18 cellular contexts compared by ENCODE assay signal in the genomic region with DNA sequence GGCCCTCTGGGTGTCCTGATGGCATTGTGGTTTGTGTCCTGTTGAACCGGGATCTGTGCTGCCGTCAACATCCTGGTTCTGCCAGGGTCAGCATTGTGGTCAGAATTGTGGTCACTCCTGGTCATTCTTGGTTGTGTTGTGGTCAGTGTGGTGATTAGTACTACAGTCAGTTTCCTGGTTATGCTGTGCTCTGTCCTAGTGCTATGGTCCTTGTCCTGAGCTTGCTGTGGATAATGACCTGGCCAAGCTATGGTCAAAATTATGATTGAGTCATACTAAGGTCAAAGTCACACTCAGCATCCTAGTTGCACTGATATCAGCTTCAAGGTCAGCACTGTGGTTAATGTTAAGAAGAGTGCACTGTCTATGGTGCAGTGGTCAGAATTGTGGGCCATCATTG. TPM values are rescaled to one million over a fixed set of nuclear protein-coding genes. Genes with fewer than 3 reads are reported as not detected.
DNase-seq lines count a peak whose midpoint lies in the region; ATAC-seq and TF ChIP-seq lines count a peak whose summit lies in the region.
"Had no signal": no experiment of that assay in that cellular context is flagged by ENCODE, and none has a peak within 500 bp of the region (broad histone marks: within the 10 kb centered on the region; RNA-seq: fewer than 3 reads in every experiment).

No MANE protein-coding gene starts in this region.

- no peak for TF ChIP-seq POLR2A in gastroesophageal sphincter (IDR thresholded peaks at IDR 0.05)

- H3K9me3 Mint-ChIP-seq in osteocyte (ENCODE audit: unreplicated experiment) = peaks cover 6% of the 10 kb centered on the region

- TF ChIP-seq CTCF in osteocyte (IDR thresholded peaks at IDR 0.05) = no peak
- TF ChIP-seq CTCF in gastroesophageal sphincter (IDR thresholded peaks at IDR 0.05) = no peak

- H3K36me3 Mint-ChIP-seq in osteocyte (ENCODE audit: unreplicated experiment) = no peaks in the 10 kb centered on the region

- ATAC-seq in GM18517 (IDR thresholded peaks at IDR 0.05; ENCODE audit: unreplicated experiment) = no peak
- ATAC-seq in HG03469 (IDR thresholded peaks at IDR 0.05; ENCODE audit: unreplicated experiment) = no peak
- no peak for ATAC-seq in gastroesophageal sphincter

- DNase-seq in EH (ENCODE audit: low read depth) = peak; percentile 65
- DNase-seq in OCI-M1 (lab: John Stamatoyannopoulos, UW) = peak; percentile 23
- peak; percentile 24 for DNase-seq in fibroblast of peridontal ligament (ENCODE audit: extremely low read depth)
- DNase-seq in osteocyte (ENCODE audit: extremely low spot score, unreplicated experiment) = no peak
- DNase-seq: DMS 273 treated with DMSO at 0.1 percent for 48 hours, KBM-7, NCI-H1092 treated with DMSO at 0.1 percent for 48 hours, NCI-H187, NCI-H446 treated with DMSO at 0.1 percent for 48 hours, NCI-H82, Peyer's patch, SIG-M5 had no signal

- no peak for TF ChIP-seq EP300 in gastroesophageal sphincter (IDR thresholded peaks at IDR 0.05)

- peak overlapping the region in 1 of 4 donors; percentile 7 for H3K27ac ChIP-seq in gastroesophageal sphincter
- H3K27ac ChIP-seq: BLaER1 treated with 17β-estradiol and CSF1 and Interleukin-3, amounts not matched to agents 10 nM and 100 nM; Peyer's patch had no signal

- H3K4me1 ChIP-seq in gastroesophageal sphincter = peaks cover 0 to 29% (median 12%) of the 10 kb centered on the region in 3 donors

- no peak overlapping the region for H3K4me3 ChIP-seq in gastroesophageal sphincter
- H3K4me3 ChIP-seq: BLaER1 treated with 17β-estradiol and CSF1 and Interleukin-3, amounts not matched to agents 10 nM and 100 nM; Peyer's patch had no signal

- H3K27me3 ChIP-seq in gastroesophageal sphincter = peaks cover 43% of the 10 kb centered on the region

- H3K27me3 Mint-ChIP-seq in osteocyte (ENCODE audit: unreplicated experiment) = no peaks in the 10 kb centered on the region

- WGBS in gastroesophageal sphincter (ENCODE audit: low coverage in 1 of 2), 2 donors = 87% methylated on average over 2 of the region's 2 CpGs; no CpG with 5 or more reads in 1 of the 2 donors

- H3K4me1 Mint-ChIP-seq in osteocyte (ENCODE audit: unreplicated experiment) = peaks cover 31% of the 10 kb centered on the region

- H3K36me3 ChIP-seq in gastroesophageal sphincter = no peaks in the 10 kb centered on the region
- H3K36me3 ChIP-seq: BLaER1 treated with 17β-estradiol and CSF1 and Interleukin-3, amounts not matched to agents 10 nM and 100 nM; Peyer's patch had no signal

- peaks cover 0 to 12% (median 0%) of the 10 kb centered on the region in 3 donors for H3K9me3 ChIP-seq in gastroesophageal sphincter

- no peak overlapping the region for H3K4me3 Mint-ChIP-seq in osteocyte (ENCODE audit: unreplicated experiment)

- H3K27ac Mint-ChIP-seq in osteocyte (ENCODE audit: unreplicated experiment) = peak overlapping the region; percentile 7

RNA-seq across cellular contexts. Expression of gene OLFM2, which starts 4.5 kb away (rescaled TPM):
- total RNA-seq in osteocyte (208 and 236 TPM in 2 replicates), gastroesophageal sphincter (10 to 100 TPM in 1 of 4 donors, 1 to 10 TPM in 3; 2.6 to 21.9 (median 8.5) TPM)
- total RNA-seq: HT1080, MCF 10A had no signal
